ENCODE assay signal across 18 cellular contexts in the genomic region with DNA sequence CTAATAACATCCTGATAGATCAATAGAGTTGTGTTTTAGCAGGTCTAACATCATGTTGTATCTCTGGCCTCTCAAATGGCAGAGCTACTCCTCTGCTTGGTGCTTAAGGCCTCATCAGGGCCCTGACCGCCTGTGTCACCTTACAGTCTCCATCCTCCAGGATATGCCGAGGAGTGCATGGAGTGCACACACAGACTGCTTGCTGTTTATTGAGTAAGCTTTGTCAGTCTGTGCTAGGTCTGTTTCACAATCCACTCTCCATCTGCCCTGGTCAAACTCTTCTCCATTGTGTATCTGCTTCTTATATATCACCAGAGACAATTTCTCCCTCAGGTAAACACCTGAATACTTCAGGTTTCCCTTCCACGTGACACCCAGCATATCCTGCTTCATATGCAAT.
DNase-seq lines count a peak whose midpoint lies in the region; ATAC-seq and TF ChIP-seq lines count a peak whose summit lies in the region.
"Had no signal": no experiment of that assay in that cellular context is flagged by ENCODE, and none has a peak within 500 bp of the region (broad histone marks: within the 10 kb centered on the region; RNA-seq: fewer than 3 reads in every experiment).

No MANE protein-coding gene starts in this region.

- no peaks in the 10 kb centered on the region for H3K4me1 Mint-ChIP-seq in stimulated activated naive B cell treated with anti-CD40 and anti-IgM and Interleukin-4, amounts not matched to agents 10 μg/mL and 1 μg/mL and 100 μg/mL, for 72 hours

- H3K9me3 ChIP-seq in RWPE2 (ENCODE audit: severe bottlenecking) = no peaks in the 10 kb centered on the region
- H3K9me3 ChIP-seq: BE2C, HAP-1 had no signal

- no peak overlapping the region for H3K4me3 ChIP-seq in RWPE2 (ENCODE audit: severe bottlenecking)
- H3K4me3 ChIP-seq: HAP-1, SJCRH30 had no signal

- no peak overlapping the region for H3K4me3 Mint-ChIP-seq in stimulated activated naive B cell treated with anti-CD40 and anti-IgM and Interleukin-4, amounts not matched to agents 10 μg/mL and 1 μg/mL and 100 μg/mL, for 72 hours

- H3K4me1 ChIP-seq in RWPE2 (ENCODE audit: insufficient read depth, poor library complexity, severe bottlenecking) = no peaks in the 10 kb centered on the region
- H3K4me1 ChIP-seq: BE2C, HAP-1, SJCRH30 had no signal

- no peaks in the 10 kb centered on the region for H3K36me3 ChIP-seq in RWPE2 (ENCODE audit: low read depth)
- H3K36me3 ChIP-seq: BE2C, HAP-1, SJCRH30 had no signal

- H3K27ac ChIP-seq in RWPE2 (ENCODE audit: poor library complexity, severe bottlenecking) = no peak overlapping the region
- H3K27ac ChIP-seq: RWPE1, SJCRH30 had no signal

- H3K36me3 Mint-ChIP-seq in stimulated activated naive B cell treated with anti-CD40 and anti-IgM and Interleukin-4, amounts not matched to agents 10 μg/mL and 1 μg/mL and 100 μg/mL, for 72 hours = no peaks in the 10 kb centered on the region

- H3K9me3 Mint-ChIP-seq in stimulated activated naive B cell treated with anti-CD40 and anti-IgM and Interleukin-4, amounts not matched to agents 10 μg/mL and 1 μg/mL and 100 μg/mL, for 72 hours = no peaks in the 10 kb centered on the region

- no peaks in the 10 kb centered on the region for H3K27me3 ChIP-seq in RWPE2 (ENCODE audit: insufficient read depth, poor library complexity, severe bottlenecking)
- H3K27me3 ChIP-seq: BE2C, SJCRH30 had no signal

- DNase-seq in NCI-H2196 (lab: John Stamatoyannopoulos, UW; ENCODE audit: unreplicated experiment) = peak; percentile 15
- DNase-seq in NCI-H2196 treated with DMSO at 0.1 percent for 48 hours (lab: John Stamatoyannopoulos, UW; ENCODE audit: unreplicated experiment) = no peak
- DNase-seq in RWPE2 (ENCODE audit: low spot score) = no peak
- DNase-seq in stimulated activated naive B cell treated with anti-CD40 and anti-IgM and Interleukin-4, amounts not matched to agents 10 μg/mL and 1 μg/mL and 100 μg/mL, for 72 hours = no peak
- no peak for DNase-seq in occipital lobe (lab: John Stamatoyannopoulos, UW)
- DNase-seq in KBM-7 = no peak
- DNase-seq: 8988T, BE2C, DMS 273 treated with DMSO at 0.1 percent for 48 hours, NCI-H1092, NCI-H1694, NCI-H446, NCI-H748 treated with DMSO at 0.1 percent for 48 hours, SJCRH30 had no signal

- peak; percentile 27 for ATAC-seq in HG03159 (IDR thresholded peaks at IDR 0.05; ENCODE audit: unreplicated experiment)
- ATAC-seq in RWPE2 (ENCODE audit: low read depth) = 0 out of 3 replicates have a peak, but pooled peaks have one; percentile 23
- peak; percentile 16 to 20 for ATAC-seq in stimulated activated naive B cell treated with anti-CD40 and anti-IgM and Interleukin-4, amounts not matched to agents 10 μg/mL and 1 μg/mL and 100 μg/mL, for 72 hours (replicated peaks)
- ATAC-seq in HG03378 (IDR thresholded peaks at IDR 0.05; ENCODE audit: unreplicated experiment) = no peak

- TF ChIP-seq CTCF in RWPE2 (IDR thresholded peaks at IDR 0.05; ENCODE audit: poor library complexity, severe bottlenecking) = no peak

- in situ Hi-C loops in KBM-7 (cut with MboI; ENCODE audit: low pct_unique_long_range_greater_than_20kb, low sequenced_read_pairs) = no loop called here

- H3K27me3 Mint-ChIP-seq in stimulated activated naive B cell treated with anti-CD40 and anti-IgM and Interleukin-4, amounts not matched to agents 10 μg/mL and 1 μg/mL and 100 μg/mL, for 72 hours = peaks cover 8 to 10% of the 10 kb centered on the region in 2 donors

- no peak overlapping the region for H3K27ac Mint-ChIP-seq in stimulated activated naive B cell treated with anti-CD40 and anti-IgM and Interleukin-4, amounts not matched to agents 10 μg/mL and 1 μg/mL and 100 μg/mL, for 72 hours
